Comparison of ENCODE assay signal across 32 cellular contexts in the genomic region with DNA sequence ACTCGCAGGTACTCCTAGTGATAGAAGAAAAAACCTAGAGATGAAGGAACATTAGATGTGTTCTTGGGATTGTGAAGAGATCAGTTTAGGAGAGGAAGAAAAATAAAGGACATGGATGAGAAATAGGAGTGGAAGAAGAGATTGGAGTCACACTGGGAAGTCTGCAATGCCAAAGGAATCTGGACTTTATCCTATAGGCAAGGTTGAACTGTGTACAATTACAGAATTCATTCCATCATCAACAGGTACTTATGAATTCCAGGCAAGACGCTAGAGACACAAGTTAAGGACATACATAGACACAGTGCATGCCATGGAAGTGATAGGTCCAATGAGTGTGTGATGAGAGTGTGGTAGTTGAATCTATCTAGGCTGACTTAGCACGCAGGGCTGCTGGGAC.
"Had no signal": no experiment of that assay in that cellular context is flagged by ENCODE, and none has a peak within 500 bp of the region (broad histone marks: within the 10 kb centered on the region; RNA-seq: fewer than 3 reads in every experiment).

No MANE protein-coding gene starts in this region.

- H3K4me1 Mint-ChIP-seq: activated naive CD4-positive, alpha-beta T cell treated with anti-CD3 and anti-CD28 coated beads, Interleukin-2, amount 50 U/mL, for 24 hours; activated naive CD8-positive, alpha-beta T cell treated with anti-CD3 and anti-CD28 coated beads, Interleukin-2, amount 10 ng/mL, durations not matched to agents 7 days and 5 days had no signal

- ATAC-seq: activated CD8-positive, alpha-beta T cell treated with anti-CD3 and anti-CD28 coated beads for 36 hours; body of pancreas; K562; PC-3 had no signal

- DNase-seq: activated CD4-positive, alpha-beta T cell treated with anti-CD3 and anti-CD28 coated beads for 1 hour; activated CD4-positive, alpha-beta T cell treated with anti-CD3 and anti-CD28 coated beads for 48 hours; activated CD4-positive, alpha-beta T cell treated with anti-CD3 and anti-CD28 coated beads, Interleukin-2, amount 50 U/mL, for 4 hours; activated CD4-positive, CD25-positive, alpha-beta regulatory T cell; activated CD8-positive, alpha-beta T cell treated with anti-CD3 and anti-CD28 coated beads for 36 hours; activated gamma-delta T cell; activated naive CD4-positive, alpha-beta T cell treated with Interleukin-2 at 50 U/mL for 16 hours; activated naive CD8-positive, alpha-beta T cell treated with anti-CD3 and anti-CD28 coated beads, Interleukin-2, amount 10 ng/mL, durations not matched to agents 7 days and 5 days; activated T-cell treated with anti-CD3 and anti-CD28 coated beads, Interleukin-2, amount 50 U/mL, for 24 hours; amygdala; body of pancreas; NCI-H1105; NCI-H1417 treated with DMSO at 0.1 percent for 48 hours; NCI-H187 treated with DMSO at 0.1 percent for 48 hours; NCI-H2081 treated with DMSO at 0.1 percent for 48 hours; NCI-H226; NCI-H446 treated with DMSO at 0.1 percent for 48 hours; NCI-H524; NCI-H69; NCI-H82; PC-3; Right ventricle myocardium superior; SW 1271; T-helper 1 cell; T-helper 2 cell; T-helper 9 cell; WERI-Rb-1 had no signal

- H3K27me3 ChIP-seq: ascending aorta, body of pancreas, breast epithelium had no signal

- H3K9me3 ChIP-seq: ascending aorta, body of pancreas, breast epithelium had no signal

- H3K4me3 ChIP-seq: ascending aorta, body of pancreas, breast epithelium, K562 had no signal

- H3K4me1 ChIP-seq: breast epithelium had no signal

- H3K27ac ChIP-seq: ascending aorta, body of pancreas, breast epithelium, WERI-Rb-1 had no signal

- H3K9me3 Mint-ChIP-seq: activated CD8-positive, alpha-beta T cell treated with anti-CD3 and anti-CD28 coated beads for 36 hours; activated naive CD4-positive, alpha-beta T cell treated with anti-CD3 and anti-CD28 coated beads, Interleukin-2, amount 50 U/mL, for 24 hours; activated naive CD8-positive, alpha-beta T cell treated with anti-CD3 and anti-CD28 coated beads, Interleukin-2, amount 10 ng/mL, durations not matched to agents 7 days and 5 days; activated T-cell treated with anti-CD3 and anti-CD28 coated beads, Interleukin-2, amount 50 U/mL, for 24 hours; activated T-helper 2 cell treated with anti-CD3 and anti-CD28 coated beads, Interferon-gamma antibody, Interleukin-2, Interleukin-4, amounts not matched to agents 10 μg/mL and 5 μg/mL and 100 μg/mL, durations not matched to agents 14 hours and 24 hours and 36 hours had no signal

- H3K36me3 Mint-ChIP-seq: activated naive CD4-positive, alpha-beta T cell treated with anti-CD3 and anti-CD28 coated beads, Interleukin-2, amount 50 U/mL, for 24 hours; activated naive CD8-positive, alpha-beta T cell treated with anti-CD3 and anti-CD28 coated beads, Interleukin-2, amount 10 ng/mL, durations not matched to agents 7 days and 5 days had no signal

- H3K36me3 ChIP-seq: ascending aorta, breast epithelium, WERI-Rb-1 had no signal

- H3K4me3 Mint-ChIP-seq: activated CD8-positive, alpha-beta T cell treated with anti-CD3 and anti-CD28 coated beads for 36 hours; activated naive CD4-positive, alpha-beta T cell treated with anti-CD3 and anti-CD28 coated beads, Interleukin-2, amount 50 U/mL, for 24 hours; activated naive CD8-positive, alpha-beta T cell treated with anti-CD3 and anti-CD28 coated beads, Interleukin-2, amount 10 ng/mL, durations not matched to agents 7 days and 5 days; activated T-cell treated with anti-CD3 and anti-CD28 coated beads, Interleukin-2, amount 50 U/mL, for 24 hours had no signal

- H3K27ac Mint-ChIP-seq: activated CD8-positive, alpha-beta T cell treated with anti-CD3 and anti-CD28 coated beads for 36 hours; activated naive CD4-positive, alpha-beta T cell treated with anti-CD3 and anti-CD28 coated beads, Interleukin-2, amount 50 U/mL, for 24 hours; activated naive CD8-positive, alpha-beta T cell treated with anti-CD3 and anti-CD28 coated beads, Interleukin-2, amount 10 ng/mL, durations not matched to agents 7 days and 5 days; activated T-cell treated with anti-CD3 and anti-CD28 coated beads, Interleukin-2, amount 50 U/mL, for 24 hours; activated T-helper 2 cell treated with anti-CD3 and anti-CD28 coated beads, Interferon-gamma antibody, Interleukin-2, Interleukin-4, amounts not matched to agents 10 μg/mL and 5 μg/mL and 100 μg/mL, durations not matched to agents 14 hours and 24 hours and 36 hours had no signal
